8 cellular contexts compared by ENCODE assay signal in the genomic region with DNA sequence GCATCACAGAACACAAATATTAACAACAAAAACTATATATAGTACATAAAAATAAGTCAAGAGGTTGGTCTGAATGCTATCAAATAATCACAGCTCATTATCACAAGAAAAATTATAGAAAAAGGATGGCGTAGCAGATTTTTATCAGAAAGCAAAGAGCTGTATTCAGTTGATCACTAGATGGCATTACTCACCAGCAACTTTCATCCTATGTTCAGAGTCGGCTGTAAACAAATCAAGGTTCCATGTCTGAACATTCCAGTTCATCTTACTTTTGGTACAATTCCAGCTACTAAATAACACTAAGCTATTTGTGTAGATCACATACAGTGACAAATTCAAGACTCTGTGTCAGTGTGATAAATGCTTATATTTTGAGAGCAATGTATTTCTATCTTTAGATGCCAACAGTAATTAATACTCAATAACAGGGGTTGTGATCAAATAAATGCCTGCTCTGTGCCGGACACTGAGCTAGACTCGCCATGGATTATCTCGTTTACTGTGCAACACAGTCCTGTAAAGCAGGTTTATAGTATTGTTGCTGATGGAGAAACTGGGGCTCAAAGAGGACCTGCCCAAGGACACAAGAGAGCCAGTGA. TPM values are rescaled to one million over a fixed set of nuclear protein-coding genes. Genes with fewer than 3 reads are reported as not detected.
DNase-seq lines count a peak whose midpoint lies in the region; ATAC-seq, FAIRE-seq and TF ChIP-seq lines count a peak whose summit lies in the region.

No MANE protein-coding gene starts in this region.

- H3K4me2 ChIP-seq in A549 (no peak overlapping the region), GM23338 (no peak overlapping the region)

- H3K9me3 Mint-ChIP-seq in GM23338 = peaks cover 9% of the 10 kb centered on the region
- peaks cover 0 to 2% of the 10 kb centered on the region in 2 donors for H3K9me3 Mint-ChIP-seq in stimulated activated naive B cell treated with anti-CD40 and anti-IgM and Interleukin-4, amounts not matched to agents 10 μg/mL and 1 μg/mL and 100 μg/mL, for 72 hours

- POLR2A ChIA-PET in A549 (lab: Yijun Ruan, JAX) = interaction anchor here (1.0 to 1.8 kb wide), 4 partner anchors 81 to 395 kb away, joined by 3 to 12 read pairs (median 4); no protein-coding TSS in a partner anchor

- H3K27me3 ChIP-seq in GM23338 (ENCODE audit: insufficient read depth) (no peaks in the 10 kb centered on the region), dorsolateral prefrontal cortex (no peaks in the 10 kb centered on the region)

- peaks cover 8% of the 10 kb centered on the region for H3K27me3 Mint-ChIP-seq in GM23338 (ENCODE audit: insufficient read depth, low read depth, poor library complexity)
- no peaks in the 10 kb centered on the region for H3K27me3 Mint-ChIP-seq in stimulated activated naive B cell treated with anti-CD40 and anti-IgM and Interleukin-4, amounts not matched to agents 10 μg/mL and 1 μg/mL and 100 μg/mL, for 72 hours

- TF ChIP-seq POLR2A in A549 (IDR thresholded peaks at IDR 0.05; ENCODE audit: low read length) = no peak

- H2AFZ ChIP-seq in GM23338 = no peak overlapping the region

- H3K4me3 ChIP-seq in A549 (no peak overlapping the region), GM23338 (no peak overlapping the region), dorsolateral prefrontal cortex (peak overlapping the region in 13 of 59 donors; percentile 0 to 33 (median 11))

- H3K4me3 Mint-ChIP-seq in GM23338 = no peak overlapping the region
- no peak overlapping the region for H3K4me3 Mint-ChIP-seq in stimulated activated naive B cell treated with anti-CD40 and anti-IgM and Interleukin-4, amounts not matched to agents 10 μg/mL and 1 μg/mL and 100 μg/mL, for 72 hours

- peak; percentile 72 to 84; a peak in 4 of 6 replicates for ATAC-seq in A549
- no peak for ATAC-seq in GM23338
- ATAC-seq in stimulated activated naive B cell treated with anti-CD40 and anti-IgM and Interleukin-4, amounts not matched to agents 10 μg/mL and 1 μg/mL and 100 μg/mL, for 72 hours (replicated peaks) = no peak
- ATAC-seq in HG03460 (IDR thresholded peaks at IDR 0.05; ENCODE audit: unreplicated experiment) = no peak

- CTCF ChIA-PET in A549 (lab: Yijun Ruan, JAX) = interaction anchor here (0.6 to 4.0 kb wide), 32 partner anchors 8 to 871 kb away, joined by 3 to 33 read pairs (median 4); a partner anchor contains a TSS

- peak; percentile 71 to 79 for TF ChIP-seq RAD21 in A549 (conservative IDR thresholded peaks at IDR 0.05 in 1 of 2, IDR thresholded peaks at IDR 0.05 in 1 of 2)

- no peak for FAIRE-seq in A549 (lab: Jason Lieb, UNC)

- DNase-seq in A549 (ENCODE audit: low read depth in 1 of 2, low spot score in 1 of 2) = peak; percentile 38 to 62
- DNase-seq in GM23338 (ENCODE audit: low spot score) = peak; percentile 33
- peak; percentile 44 for DNase-seq in NCI-H748 treated with DMSO at 0.1 percent for 48 hours (lab: John Stamatoyannopoulos, UW)
- no peak for DNase-seq in dorsolateral prefrontal cortex
- DNase-seq in middle frontal gyrus (ENCODE audit: extremely low spot score, low spot score) = peak; percentile 69
- no peak for DNase-seq in stimulated activated naive CD4-positive, alpha-beta T cell treated with Interleukin-2 at 50 U/mL for 16 hours (lab: John Stamatoyannopoulos, UW)
- no peak for DNase-seq in stimulated activated naive B cell treated with anti-CD40 and anti-IgM and Interleukin-4, amounts not matched to agents 10 μg/mL and 1 μg/mL and 100 μg/mL, for 72 hours

- no peaks in the 10 kb centered on the region for H3K9me2 ChIP-seq in GM23338 (ENCODE audit: insufficient read depth)

- H3K79me2 ChIP-seq in GM23338 (replicated peaks; ENCODE audit: insufficient read depth) = 0 out of 2 replicates have a peak, but pooled peaks cover 3% of the 10 kb centered on the region

- no peak for TF ChIP-seq EP300 in A549 (IDR thresholded peaks at IDR 0.05)

- H3K27ac Mint-ChIP-seq in GM23338 = 0 out of 2 replicates have a peak overlapping the region, but pooled peaks have one; percentile 69
- H3K27ac Mint-ChIP-seq in stimulated activated naive B cell treated with anti-CD40 and anti-IgM and Interleukin-4, amounts not matched to agents 10 μg/mL and 1 μg/mL and 100 μg/mL, for 72 hours = no peak overlapping the region

- H3K4me1 ChIP-seq in A549 (no peaks in the 10 kb centered on the region), GM23338 (ENCODE audit: insufficient read depth) (peaks cover 40% of the 10 kb centered on the region)

- peaks cover 3% of the 10 kb centered on the region; the same call in 1 of the 2 replicates for H3F3A ChIP-seq in GM23338 (replicated peaks; ENCODE audit: low read depth)

- intact Hi-C loops in dorsolateral prefrontal cortex (cut with DNase I) = loop anchor here (1.0 to 10.0 kb wide), 10 partner anchors 30 to 596 kb away; a partner anchor contains a TSS

- peaks cover 53% of the 10 kb centered on the region for H3K4me1 Mint-ChIP-seq in GM23338
- H3K4me1 Mint-ChIP-seq in stimulated activated naive B cell treated with anti-CD40 and anti-IgM and Interleukin-4, amounts not matched to agents 10 μg/mL and 1 μg/mL and 100 μg/mL, for 72 hours = peaks cover 6 to 9% of the 10 kb centered on the region in 2 donors

- peaks cover 3% of the 10 kb centered on the region; the same call in 1 of the 2 replicates for H3K36me3 ChIP-seq in GM23338 (ENCODE audit: insufficient read depth)

- H3K27ac ChIP-seq in A549 (no peak overlapping the region), GM23338 (ENCODE audit: low read depth) (no peak overlapping the region), dorsolateral prefrontal cortex (peak overlapping the region; percentile 38 to 99 (median 92))

- H4K20me1 ChIP-seq in GM23338 (replicated peaks; ENCODE audit: insufficient read depth) = 0 out of 2 replicates have a peak, but pooled peaks cover 5% of the 10 kb centered on the region

- no peaks in the 10 kb centered on the region for H3K9me3 ChIP-seq in A549

- 56% methylated on average over 5 of the region's 5 CpGs for WGBS in A549 (ENCODE audit: missing lambda C conversion rate)

- peak; percentile 66 for TF ChIP-seq CTCF in A549 (IDR thresholded peaks at IDR 0.05)
- peak; percentile 46 to 68 for TF ChIP-seq CTCF in GM23338 (conservative IDR thresholded peaks at IDR 0.05; ENCODE audit: low read depth in 2 of 2)
- peak in 54 of 56 donors; percentile 55 to 88 (median 77) for TF ChIP-seq CTCF in dorsolateral prefrontal cortex (IDR thresholded peaks at IDR 0.05 in 54 of 56, conservative IDR thresholded peaks at IDR 0.05 in 2 of 56; ENCODE audit: low read depth in 1 of 56, partially characterized antibody in 56 of 56)

- H3K36me3 Mint-ChIP-seq in GM23338 (ENCODE audit: low read depth) = peaks cover 54% of the 10 kb centered on the region
- H3K36me3 Mint-ChIP-seq in stimulated activated naive B cell treated with anti-CD40 and anti-IgM and Interleukin-4, amounts not matched to agents 10 μg/mL and 1 μg/mL and 100 μg/mL, for 72 hours = peaks cover 24 to 54% of the 10 kb centered on the region in 2 donors

TF ChIP-seq in A549, 52 proteins besides CTCF, POLR2A, EP300 and RAD21 (continues in another document):
- TF ChIP-seq MAFK (IDR thresholded peaks at IDR 0.05; ENCODE audit: partially characterized antibody) = peak; percentile 6
- TF ChIP-seq, protein P1, sequence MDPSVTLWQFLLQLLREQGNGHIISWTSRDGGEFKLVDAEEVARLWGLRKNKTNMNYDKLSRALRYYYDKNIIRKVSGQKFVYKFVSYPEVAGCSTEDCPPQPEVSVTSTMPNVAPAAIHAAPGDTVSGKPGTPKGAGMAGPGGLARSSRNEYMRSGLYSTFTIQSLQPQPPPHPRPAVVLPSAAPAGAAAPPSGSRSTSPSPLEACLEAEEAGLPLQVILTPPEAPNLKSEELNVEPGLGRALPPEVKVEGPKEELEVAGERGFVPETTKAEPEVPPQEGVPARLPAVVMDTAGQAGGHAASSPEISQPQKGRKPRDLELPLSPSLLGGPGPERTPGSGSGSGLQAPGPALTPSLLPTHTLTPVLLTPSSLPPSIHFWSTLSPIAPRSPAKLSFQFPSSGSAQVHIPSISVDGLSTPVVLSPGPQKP (IDR thresholded peaks at IDR 0.05; ENCODE audit: low read depth, low read length) = no peak

TF ChIP-seq in GM23338, 12 proteins besides CTCF, POLR2A, EP300 and RAD21 (continues in another document):
- TF ChIP-seq JUNB (IDR thresholded peaks at IDR 0.05; ENCODE audit: unreplicated experiment) = no peak

RNA-seq across cellular contexts. Expression of a gene that starts 30.1 kb away (rescaled TPM):
- polyA plus RNA-seq in A549 (2011; rRNA removed) (12.7 and 14.7 TPM in 2 replicates), A549 (2017; fragmentation: RNase III; extraction: RNeasy Plus Mini Kit Qiagen cat#74134 plus additional on column Dnase treatment) (10.2 to 12.5 TPM (median 11.6 TPM) in 3 replicates), GM23338 (2016; fragmentation: Nextera tagmentation; extraction: Ambion mirVana) (17.3 and 20.6 TPM in 2 replicates)
- 7.6 and 7.7 TPM in 2 replicates for polyA plus RNA-seq in A549 (2012; cell fraction: cytosol; rRNA removed)
- 14.7 and 24.3 TPM in 2 replicates for polyA plus RNA-seq in A549 (2012; cell fraction: nucleus; rRNA removed)
- 17.8 and 23.2 TPM in 2 replicates for polyA minus RNA-seq in A549 (2011; rRNA and poly(A)+ RNA removed)
- total RNA-seq in GM23338 (2014; rRNA removed; shearing (Covaris generic)) = 8.6 and 9.8 TPM in 2 replicates
- total RNA-seq in dorsolateral prefrontal cortex = 10 to 100 TPM; 16.4 to 42.6 (median 27.7) TPM

RNA-seq across cellular contexts. Expression of a gene that starts 45.3 kb away (rescaled TPM):
- polyA plus RNA-seq in A549 (2011; rRNA removed) (171 and 336 TPM in 2 replicates), A549 (2017; fragmentation: RNase III; extraction: RNeasy Plus Mini Kit Qiagen cat#74134 plus additional on column Dnase treatment) (305 to 350 TPM (median 328 TPM) in 3 replicates), GM23338 (2016; fragmentation: Nextera tagmentation; extraction: Ambion mirVana) (124 and 139 TPM in 2 replicates)
- 94.0 and 114 TPM in 2 replicates for polyA plus RNA-seq in A549 (2012; cell fraction: cytosol; rRNA removed)
- 35.0 and 59.7 TPM in 2 replicates for polyA plus RNA-seq in A549 (2012; cell fraction: nucleus; rRNA removed)
- polyA minus RNA-seq in A549 (2011; rRNA and poly(A)+ RNA removed) = 45.1 and 59.6 TPM in 2 replicates
- total RNA-seq in GM23338 (2014; rRNA removed; shearing (Covaris generic)) = 112 and 116 TPM in 2 replicates
- 100 to 1,000 TPM in 9 of 120 experiments, 10 to 100 TPM in 111; 46.1 to 111 (median 79.9) TPM for total RNA-seq in dorsolateral prefrontal cortex

Comparison
In these comparisons a context has a peak if more than half of its experiments do, and no peak if none do; other contexts are left out.
1. ATAC-seq: peak in A549 (2 of 2); none in GM23338 (single experiment), stimulated activated naive B cell treated with anti-CD40 and anti-IgM and Interleukin-4, amounts not matched to agents 10 μg/mL and 1 μg/mL and 100 μg/mL, for 72 hours (0 of 2) and HG03460 (single experiment).
2. DNase-seq: peak in A549 (2 of 2), GM23338 (single experiment), NCI-H748 treated with DMSO at 0.1 percent for 48 hours (single experiment) and middle frontal gyrus (single experiment); none in dorsolateral prefrontal cortex (0 of 10), stimulated activated naive CD4-positive, alpha-beta T cell treated with Interleukin-2 at 50 U/mL for 16 hours (single experiment) and stimulated activated naive B cell treated with anti-CD40 and anti-IgM and Interleukin-4, amounts not matched to agents 10 μg/mL and 1 μg/mL and 100 μg/mL, for 72 hours (single experiment).
3. H3K27ac ChIP-seq: peak in dorsolateral prefrontal cortex (59 of 59); none in A549 (0 of 2) and GM23338 (single experiment).
4. Peak in every context shown above with its lines, with median percentiles within 50 percentile points of each other: CTCF ChIP-seq.